ENCODE assay signal across 1 cellular context in genomic region chr3:105999856-106000255, GRCh38.
A peak's percentile ranks its signal among the peaks of the same experiment; 100 is the strongest.
TF ChIP-seq lines count a peak whose summit lies in the region.

No MANE protein-coding gene starts in this region.

TF ChIP-seq in K562, 482 proteins besides CTCF, POLR2A, EP300 and RAD21 (continued from another document):
- TF ChIP-seq ZBTB33 (CRISPR knock-in tag; IDR thresholded peaks at IDR 0.05) (no peak), ZNF175 (CRISPR knock-in tag; IDR thresholded peaks at IDR 0.05; ENCODE audit: low read depth) (no peak), JUN (IDR thresholded peaks at IDR 0.05; ENCODE audit: borderline replicate concordance, low read depth, low read length) (no peak), JUN (CRISPR knock-in tag; IDR thresholded peaks at IDR 0.05; ENCODE audit: borderline replicate concordance) (no peak), PTRF (tag; IDR thresholded peaks at IDR 0.05) (no peak), BRF2 (IDR thresholded peaks at IDR 0.05; ENCODE audit: borderline replicate concordance, insufficient read depth, insufficient read length) (no peak), TCF15 (CRISPR knock-in tag; IDR thresholded peaks at IDR 0.05) (no peak), RFX1 (IDR thresholded peaks at IDR 0.05) (no peak), ZKSCAN8 (CRISPR knock-in tag; IDR thresholded peaks at IDR 0.05) (no peak), ETV1 (tag; conservative IDR thresholded peaks at IDR 0.05; ENCODE audit: low read depth) (no peak), ZC3H11A (IDR thresholded peaks at IDR 0.05; ENCODE audit: low read depth, low read length) (no peak), CC2D1A (IDR thresholded peaks at IDR 0.05) (peak; percentile 83; the same call in 1 of the 2 replicates), THRB (CRISPR knock-in tag; conservative IDR thresholded peaks at IDR 0.05) (no peak), MED1 (CRISPR knock-in tag; IDR thresholded peaks at IDR 0.05; ENCODE audit: borderline replicate concordance) (no peak), ZNF639 (CRISPR knock-in tag; conservative IDR thresholded peaks at IDR 0.05 in 1 of 2, IDR thresholded peaks at IDR 0.05 in 1 of 2) (no peak), NFIC (IDR thresholded peaks at IDR 0.05) (peak; percentile 71), PHB2 (IDR thresholded peaks at IDR 0.05; ENCODE audit: low read depth) (peak; percentile 59; the same call in 1 of the 2 replicates), KDM4B (IDR thresholded peaks at IDR 0.05; ENCODE audit: borderline replicate concordance in 2 of 2, low read depth in 1 of 2) (no peak), TAF9B (IDR thresholded peaks at IDR 0.05; ENCODE audit: partially characterized antibody) (no peak), YY1 (IDR thresholded peaks at IDR 0.05; ENCODE audit: borderline replicate concordance in 1 of 3, control insufficient read depth in 1 of 3, extremely low read depth in 1 of 3, insufficient read depth in 3 of 3, insufficient read length in 1 of 3, insufficient replicate concordance in 2 of 3, low read depth in 1 of 3, low read length in 2 of 3) (no peak), THAP12 (CRISPR knock-in tag; IDR thresholded peaks at IDR 0.05) (no peak), SRF (CRISPR knock-in tag; IDR thresholded peaks at IDR 0.05) (no peak), HES1 (IDR thresholded peaks at IDR 0.05; ENCODE audit: low read depth) (no peak), POLR2AphosphoS2 (IDR thresholded peaks at IDR 0.05; ENCODE audit: low read length) (no peak), HNRNPLL (IDR thresholded peaks at IDR 0.05; ENCODE audit: low read depth, low read length, poor library complexity, severe bottlenecking) (no peak), SIX5 (IDR thresholded peaks at IDR 0.05; ENCODE audit: borderline replicate concordance in 1 of 2, insufficient read depth in 1 of 2, low read depth in 1 of 2, low read length in 2 of 2) (no peak), ZNF431 (CRISPR knock-in tag; IDR thresholded peaks at IDR 0.05) (no peak), ZNF354B (CRISPR knock-in tag; IDR thresholded peaks at IDR 0.05) (no peak), SMAD4 (CRISPR knock-in tag; conservative IDR thresholded peaks at IDR 0.05) (no peak), HOXB6 (CRISPR knock-in tag; IDR thresholded peaks at IDR 0.05; ENCODE audit: borderline replicate concordance) (no peak), CBX2 (IDR thresholded peaks at IDR 0.05; ENCODE audit: insufficient read depth, low read length, poor library complexity, severe bottlenecking) (no peak), COPS2 (conservative IDR thresholded peaks at IDR 0.05) (no peak), HMG20B (CRISPR knock-in tag; IDR thresholded peaks at IDR 0.05) (no peak), ASH1L (IDR thresholded peaks at IDR 0.05; ENCODE audit: borderline replicate concordance, low read depth, partially characterized antibody) (no peak), E2F8 (IDR thresholded peaks at IDR 0.05; ENCODE audit: low read depth, partially characterized antibody) (no peak), NCOA6 (IDR thresholded peaks at IDR 0.05) (no peak), MTA1 (IDR thresholded peaks at IDR 0.05; ENCODE audit: borderline replicate concordance) (no peak), MNT (conservative IDR thresholded peaks at IDR 0.05) (no peak), ZSCAN29 (IDR thresholded peaks at IDR 0.05) (no peak), GABPB2 (CRISPR knock-in tag; conservative IDR thresholded peaks at IDR 0.05) (no peak), E2F4 (CRISPR knock-in tag; IDR thresholded peaks at IDR 0.05; ENCODE audit: low read depth) (no peak), NRF1 (conservative IDR thresholded peaks at IDR 0.05 in 1 of 2, IDR thresholded peaks at IDR 0.05 in 1 of 2) (no peak), ZNF212 (CRISPR knock-in tag; IDR thresholded peaks at IDR 0.05) (no peak), RBM34 (IDR thresholded peaks at IDR 0.05; ENCODE audit: borderline replicate concordance, insufficient read depth, low read length) (no peak), ESRRA (IDR thresholded peaks at IDR 0.05; ENCODE audit: borderline replicate concordance, low read depth) (no peak), HDAC2 (IDR thresholded peaks at IDR 0.05) (0 out of 2 replicates have a peak, but pooled peaks have one; percentile 16), ZNF589 (CRISPR knock-in tag; IDR thresholded peaks at IDR 0.05; ENCODE audit: low read depth) (no peak), RCOR1 (IDR thresholded peaks at IDR 0.05; ENCODE audit: borderline replicate concordance in 1 of 2, low read depth in 2 of 2, low read length in 2 of 2) (no peak), ZNF583 (CRISPR knock-in tag; IDR thresholded peaks at IDR 0.05) (no peak), EHMT2 (IDR thresholded peaks at IDR 0.05) (0 out of 2 replicates have a peak, but pooled peaks have one; percentile 29), SMARCE1 (IDR thresholded peaks at IDR 0.05) (peak; percentile 79; the same call in 1 of the 2 replicates), MAZ (CRISPR knock-in tag; conservative IDR thresholded peaks at IDR 0.05 in 1 of 2, IDR thresholded peaks at IDR 0.05 in 1 of 2) (no peak), ZNF277 (CRISPR knock-in tag; IDR thresholded peaks at IDR 0.05; ENCODE audit: borderline replicate concordance) (no peak), SRSF3 (IDR thresholded peaks at IDR 0.05; ENCODE audit: insufficient read depth, low read length) (no peak), PCBP1 (IDR thresholded peaks at IDR 0.05; ENCODE audit: low read depth, low read length, poor library complexity, severe bottlenecking) (no peak), NR2F6 (CRISPR knock-in tag; IDR thresholded peaks at IDR 0.05) (no peak)
